20 cellular contexts compared by ENCODE assay signal in genomic region chr2:24986397-24986796, GRCh38. TPM values are rescaled to one million over a fixed set of nuclear protein-coding genes. Genes with fewer than 3 reads are reported as not detected.
A peak's percentile ranks its signal among the peaks of the same experiment; 100 is the strongest.
DNase-seq lines count a peak whose midpoint lies in the region; ATAC-seq, FAIRE-seq and TF ChIP-seq lines count a peak whose summit lies in the region.
"Had no signal": no experiment of that assay in that cellular context is flagged by ENCODE, and none has a peak within 500 bp of the region (broad histone marks: within the 10 kb centered on the region; RNA-seq: fewer than 3 reads in every experiment).

No MANE protein-coding gene starts in this region.

- H3K4ac ChIP-seq in H1 (replicated peaks; ENCODE audit: insufficient read length, low read depth, low read length): no peak overlapping the region

- peaks cover 7% of the 10 kb centered on the region for H3K27me3 Mint-ChIP-seq in stimulated activated naive CD8-positive, alpha-beta T cell treated with anti-CD3 and anti-CD28 coated beads, Interleukin-15, amount 100 ng/mL, for 72 hours

- no peaks in the 10 kb centered on the region for H3K27me3 ChIP-seq in H1 (replicated peaks in 1 of 4; ENCODE audit: control insufficient read depth in 3 of 4, extremely low read depth in 1 of 4, insufficient read depth in 3 of 4, low read length in 3 of 4)
- H3K27me3 ChIP-seq: transverse colon had no signal

- H2BK5ac ChIP-seq in H1 (ENCODE audit: low read depth, low read length): no peak overlapping the region

- TF ChIP-seq CTCF in H1 (IDR thresholded peaks at IDR 0.05; ENCODE audit: control extremely low read depth in 1 of 3, insufficient read depth in 1 of 3, low read depth in 1 of 3, low read length in 3 of 3): no peak

- no peak overlapping the region for H2AFZ ChIP-seq in H1 (ENCODE audit: low read length)

- no peaks in the 10 kb centered on the region for H3K23me2 ChIP-seq in H1 (ENCODE audit: low read depth, low read length)

- TF ChIP-seq POLR2A in H1 (IDR thresholded peaks at IDR 0.05; ENCODE audit: control extremely low read depth in 1 of 2, low read depth in 2 of 2, low read length in 2 of 2): no peak

- DNase-seq in DMS 273 (lab: John Stamatoyannopoulos, UW; ENCODE audit: unreplicated experiment) (peak; percentile 33), DMS 273 treated with DMSO at 0.1 percent for 48 hours (lab: John Stamatoyannopoulos, UW) (no peak), H1 (ENCODE audit: low read depth in 1 of 2, low spot score in 2 of 2) (no peak), hypothalamus (lab: John Stamatoyannopoulos, UW) (peak in 33 of 51 donors; percentile 2 to 79 (median 32)), superior temporal gyrus (ENCODE audit: extremely low spot score) (peak; percentile 93), cerebellar nuclear complex (lab: John Stamatoyannopoulos, UW) (no peak), NCI-H748 (lab: John Stamatoyannopoulos, UW; ENCODE audit: unreplicated experiment) (no peak)
- no peak for DNase-seq in stimulated activated naive CD8-positive, alpha-beta T cell treated with anti-CD3 and anti-CD28 coated beads, Interleukin-15, amount 100 ng/mL, for 72 hours
- DNase-seq: activated T-cell treated with anti-CD3 and anti-CD28 coated beads, Interleukin-2, amount 50 U/mL, for 48 hours; aorta; CD4-positive, CD25-positive, alpha-beta regulatory T cell; effector CD8-positive, alpha-beta T cell; foreskin keratinocyte; NCI-H2029; NK-92 treated with Interleukin-12 subunit alpha and Interleukin-12 subunit beta, amount 100 ng/mL, for 24 hours; SIG-M5; transverse colon had no signal

- H4K91ac ChIP-seq in H1 (replicated peaks; ENCODE audit: insufficient read length, low read length): no peak overlapping the region

- no peak overlapping the region for H3K18ac ChIP-seq in H1 (ENCODE audit: extremely low read depth, low read length)

- no peak overlapping the region for H2BK120ac ChIP-seq in H1 (replicated peaks; ENCODE audit: low read depth, low read length)

- no peak for ATAC-seq in stimulated activated naive CD8-positive, alpha-beta T cell treated with anti-CD3 and anti-CD28 coated beads, Interleukin-15, amount 100 ng/mL, for 72 hours
- ATAC-seq: foreskin keratinocyte had no signal

- H3K56ac ChIP-seq in H1 (replicated peaks; ENCODE audit: insufficient read length, low read depth, low read length): no peak overlapping the region

- no peak for FAIRE-seq in H1 (lab: Jason Lieb, UNC)
- FAIRE-seq: GM12891, keratinocyte had no signal

- peaks cover 0 to 7% (median 0%) of the 10 kb centered on the region in 4 experiments; a peak in 2 of 7 replicates for H3K4me1 ChIP-seq in H1 (replicated peaks in 1 of 4; ENCODE audit: control insufficient read depth in 3 of 4, insufficient read depth in 4 of 4, low read length in 3 of 4)
- H3K4me1 ChIP-seq: foreskin keratinocyte had no signal

- no peak overlapping the region for H4K8ac ChIP-seq in H1 (ENCODE audit: extremely low read depth, insufficient read depth, low read length)

- H3K4me3 Mint-ChIP-seq in stimulated activated naive CD8-positive, alpha-beta T cell treated with anti-CD3 and anti-CD28 coated beads, Interleukin-15, amount 100 ng/mL, for 72 hours: no peak overlapping the region
- H3K4me3 Mint-ChIP-seq: CD4-positive, CD25-positive, alpha-beta regulatory T cell had no signal

- H2BK12ac ChIP-seq in H1 (ENCODE audit: low read depth, low read length): no peak overlapping the region

- peak overlapping the region; percentile 28 for H3K14ac ChIP-seq in H1 (ENCODE audit: insufficient read length)

- H3K27ac ChIP-seq in H1 (ENCODE audit: low read depth, low read length): no peak overlapping the region
- H3K27ac ChIP-seq: 22Rv1, foreskin keratinocyte, transverse colon had no signal

- TF ChIP-seq EP300 in H1 (IDR thresholded peaks at IDR 0.05; ENCODE audit: borderline replicate concordance in 1 of 2, low read depth in 2 of 2, low read length in 2 of 2): no peak

- no peak overlapping the region for H2BK20ac ChIP-seq in H1 (ENCODE audit: low read length)

- H3K79me2 ChIP-seq in H1 (ENCODE audit: control insufficient read depth in 1 of 2, insufficient read depth in 2 of 2, low read length in 2 of 2): no peaks in the 10 kb centered on the region

- no peak overlapping the region for H4K5ac ChIP-seq in H1 (ENCODE audit: insufficient read length, low read depth, low read length)

- H2AK5ac ChIP-seq in H1 (ENCODE audit: low read depth, low read length): no peak overlapping the region

- no peak overlapping the region for H3K4me2 ChIP-seq in H1 (ENCODE audit: insufficient read depth in 1 of 2, low read depth in 2 of 2, low read length in 2 of 2)

- H3K36me3 ChIP-seq in H1 (ENCODE audit: control insufficient read depth in 2 of 4, insufficient read depth in 4 of 4, low read length in 3 of 4): no peaks in the 10 kb centered on the region
- H3K36me3 ChIP-seq: transverse colon had no signal

- no peaks in the 10 kb centered on the region for H3K9me3 ChIP-seq in H1 (ENCODE audit: insufficient read depth in 2 of 2, low read depth in 1 of 2, low read length in 1 of 2)
- H3K9me3 ChIP-seq: transverse colon had no signal

- no peak overlapping the region for H3K4me3 ChIP-seq in H1 (ENCODE audit: extremely low read depth in 1 of 4, insufficient read depth in 2 of 4, low read depth in 3 of 4, low read length in 4 of 4)
- H3K4me3 ChIP-seq: transverse colon had no signal

- no peaks in the 10 kb centered on the region for H3K4me1 Mint-ChIP-seq in stimulated activated naive CD8-positive, alpha-beta T cell treated with anti-CD3 and anti-CD28 coated beads, Interleukin-15, amount 100 ng/mL, for 72 hours

- H3K27ac Mint-ChIP-seq in stimulated activated naive CD8-positive, alpha-beta T cell treated with anti-CD3 and anti-CD28 coated beads, Interleukin-15, amount 100 ng/mL, for 72 hours: no peak overlapping the region

- TF ChIP-seq RAD21 in H1 (IDR thresholded peaks at IDR 0.05 in 1 of 2, conservative IDR thresholded peaks at IDR 0.05 in 1 of 2; ENCODE audit: low read depth in 2 of 2, low read length in 2 of 2): no peak

- POLR2A ChIA-PET in H1 (lab: Charles Lee; ENCODE audit: partially characterized antibody): interaction anchor here (1.5 kb wide), 1 partner anchor 10 kb away, joined by 3 read pairs; no protein-coding TSS in a partner anchor

- no peaks in the 10 kb centered on the region for H3K79me1 ChIP-seq in H1 (ENCODE audit: low read depth, low read length)

- H2BK15ac ChIP-seq in H1 (ENCODE audit: low read length): no peak overlapping the region

- CTCF ChIA-PET in H1 (lab: Charles Lee; ENCODE audit: partially characterized antibody): interaction anchor here (0.8 to 2.8 kb wide), 4 partner anchors 9 to 143 kb away, joined by 4 to 9 read pairs (median 6); no protein-coding TSS in a partner anchor

- H4K20me1 ChIP-seq in H1 (replicated peaks in 1 of 2; ENCODE audit: control insufficient read depth in 1 of 2, insufficient read depth in 2 of 2, low read length in 2 of 2): no peaks in the 10 kb centered on the region

- H3K9me3 Mint-ChIP-seq in stimulated activated naive CD8-positive, alpha-beta T cell treated with anti-CD3 and anti-CD28 coated beads, Interleukin-15, amount 100 ng/mL, for 72 hours: no peaks in the 10 kb centered on the region
- H3K9me3 Mint-ChIP-seq: CD4-positive, CD25-positive, alpha-beta regulatory T cell had no signal

- no peak overlapping the region for H3K9ac ChIP-seq in H1 (replicated peaks in 1 of 4; ENCODE audit: extremely low read depth in 1 of 4, low read depth in 3 of 4, low read length in 3 of 4)

- WGBS in H1 (ENCODE audit: extremely low coverage in 1 of 2, insufficient coverage in 1 of 2, insufficient read length in 1 of 2, insufficient replicate concordance in 2 of 2, low coverage in 1 of 2, low lambda C conversion rate in 2 of 2, missing lambda C conversion rate in 1 of 2), 2 experiments: 43% methylated on average over 2 of the region's 2 CpGs; no CpG with 5 or more reads in 1 of the 2 experiments

- H3K23ac ChIP-seq in H1 (ENCODE audit: insufficient read length): no peak overlapping the region

TF ChIP-seq in H1, 55 proteins besides CTCF, POLR2A, EP300 and RAD21 (continues in another document):
- TF ChIP-seq SIRT6 (IDR thresholded peaks at IDR 0.05; ENCODE audit: low read length) (no peak), ASH2L (IDR thresholded peaks at IDR 0.05; ENCODE audit: low read length) (no peak), USF2 (IDR thresholded peaks at IDR 0.05; ENCODE audit: low read length) (no peak), EZH2 (IDR thresholded peaks at IDR 0.05; ENCODE audit: low read depth, low read length, severe bottlenecking) (no peak), SRF (IDR thresholded peaks at IDR 0.05; ENCODE audit: low read depth, low read length) (no peak), CEBPB (IDR thresholded peaks at IDR 0.05; ENCODE audit: low read depth, low read length) (no peak), SP2 (IDR thresholded peaks at IDR 0.05; ENCODE audit: low read length) (no peak), CREB1 (IDR thresholded peaks at IDR 0.05) (no peak)

RNA-seq across cellular contexts. Expression of gene DNAJC27, which starts 14.6 kb away (rescaled TPM):
- 3.7 and 4.5 TPM in 2 replicates for total RNA-seq in H1 (2021; fragmentation: NEBNext Ultra II Directional; extraction: Animal tissue kit (Norgen Biotek cat#: 25700))
- 1.4 and 1.5 TPM in 2 replicates for polyA plus RNA-seq in H1 (2011; rRNA removed)
- 2.6 TPM for polyA plus RNA-seq in H1 (2011; cell fraction: cytosol; rRNA removed)
- polyA plus RNA-seq in H1 (2011; cell fraction: nucleus; rRNA removed): 2.0 TPM
- 1.7 to 2.8 TPM (median 2.0 TPM) in 4 replicates for polyA plus RNA-seq in H1 (2012, experiment 1 of 2)
- polyA plus RNA-seq in H1 (2012, experiment 2 of 2): 0.68 TPM
- polyA plus RNA-seq in H1 (2013, experiment 1 of 2): 2.7 TPM
- polyA plus RNA-seq in H1 (2013, experiment 2 of 2): 2.5 TPM
- 3.1 and 4.4 TPM in 2 replicates for polyA minus RNA-seq in H1 (2011; rRNA and poly(A)+ RNA removed)
- 0.73 TPM for polyA minus RNA-seq in H1 (2011; cell fraction: cytosol; rRNA and poly(A)+ RNA removed)
- 3.3 TPM for polyA minus RNA-seq in H1 (2011; cell fraction: nucleus; rRNA and poly(A)+ RNA removed)

RNA-seq across cellular contexts. Expression of gene EFR3B, which starts 55.5 kb away (rescaled TPM):
- 8.8 and 9.6 TPM in 2 replicates for total RNA-seq in H1 (2021; fragmentation: NEBNext Ultra II Directional; extraction: Animal tissue kit (Norgen Biotek cat#: 25700))
- 3.4 and 4.9 TPM in 2 replicates for polyA plus RNA-seq in H1 (2011; rRNA removed)
- polyA plus RNA-seq in H1 (2011; cell fraction: cytosol; rRNA removed): 4.1 TPM
- 11.1 TPM for polyA plus RNA-seq in H1 (2011; cell fraction: nucleus; rRNA removed)
- 4.8 to 6.4 TPM (median 5.3 TPM) in 4 replicates for polyA plus RNA-seq in H1 (2012, experiment 1 of 2)
- polyA plus RNA-seq in H1 (2012, experiment 2 of 2): 2.8 TPM
- polyA plus RNA-seq in H1 (2013, experiment 1 of 2): 3.3 TPM
- 2.9 TPM for polyA plus RNA-seq in H1 (2013, experiment 2 of 2)
- 18.4 and 19.2 TPM in 2 replicates for polyA minus RNA-seq in H1 (2011; rRNA and poly(A)+ RNA removed)
- 8.1 TPM for polyA minus RNA-seq in H1 (2011; cell fraction: cytosol; rRNA and poly(A)+ RNA removed)
- 10.0 TPM for polyA minus RNA-seq in H1 (2011; cell fraction: nucleus; rRNA and poly(A)+ RNA removed)

Comparison
In these comparisons a context has a peak if more than half of its experiments do, and no peak if none do; other contexts are left out.
1. DNase-seq: peak in DMS 273 (single experiment), hypothalamus (33 of 51) and superior temporal gyrus (single experiment); none in DMS 273 treated with DMSO at 0.1 percent for 48 hours (single experiment), H1 (0 of 2), cerebellar nuclear complex (0 of 2), NCI-H748 (single experiment) and stimulated activated naive CD8-positive, alpha-beta T cell treated with anti-CD3 and anti-CD28 coated beads, Interleukin-15, amount 100 ng/mL, for 72 hours (0 of 2).